In the genomic region with DNA sequence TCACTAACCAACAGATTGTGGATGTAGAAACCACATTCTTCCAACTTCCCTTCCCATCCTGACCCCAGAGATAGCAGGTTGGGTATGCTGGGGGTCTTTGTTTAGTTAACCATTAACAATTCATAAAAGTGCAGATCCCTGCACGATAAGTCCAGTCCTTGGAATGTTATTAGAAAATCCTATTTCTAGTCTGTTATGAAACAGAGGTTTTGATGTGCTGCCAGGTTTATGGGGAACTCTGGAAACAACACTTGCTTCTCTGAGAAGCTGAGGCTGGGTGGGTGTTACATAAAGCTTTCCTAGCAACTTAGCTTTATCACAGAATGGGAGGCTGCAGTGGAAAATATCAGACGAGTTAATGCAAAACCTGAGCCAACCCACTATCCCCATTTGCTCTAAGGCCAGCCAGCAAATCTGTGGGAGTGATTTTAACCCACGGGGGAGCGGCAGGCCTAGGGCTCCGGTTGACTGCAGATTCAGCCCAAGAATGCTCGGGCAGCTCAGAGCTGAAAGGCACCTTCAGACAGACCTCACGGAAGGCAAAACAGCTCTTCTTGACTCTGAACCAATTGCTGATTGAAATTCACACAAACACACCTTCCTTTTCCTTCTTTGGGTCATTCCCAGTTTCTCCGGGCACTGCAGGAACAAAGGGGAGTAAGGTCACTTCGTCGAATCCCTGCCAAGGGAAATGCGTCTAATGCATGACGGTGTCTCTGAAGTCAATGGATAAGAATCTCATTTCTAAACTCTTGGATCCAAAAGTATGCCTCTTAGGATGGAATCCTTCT, we compare ENCODE assay signal across 8 cellular contexts.
DNase-seq lines count a peak whose midpoint lies in the region; ATAC-seq, FAIRE-seq and TF ChIP-seq lines count a peak whose summit lies in the region.

No MANE protein-coding gene starts in this region.

- 1 to 7% methylated on average over 11 to 12 of the region's 12 CpGs for WGBS in body of pancreas, 2 donors

- H2AFZ ChIP-seq in Loucy (ENCODE audit: low read length) = 0 out of 2 replicates have a peak overlapping the region, but pooled peaks have one; percentile 21

- H3K4me2 ChIP-seq in Loucy (ENCODE audit: low read depth, low read length, poor library complexity, severe bottlenecking) = peak overlapping the region; percentile 20

- peak; percentile 63 to 83 (median 72) for DNase-seq in body of pancreas
- peak; percentile 94 for DNase-seq in left kidney (ENCODE audit: low read depth, low spot score)
- DNase-seq in D721Med (ENCODE audit: insufficient read length, low spot score) = no peak
- no peak for DNase-seq in RKO (ENCODE audit: low spot score)

- H3K4me3 ChIP-seq in Loucy (ENCODE audit: low read length, poor library complexity, severe bottlenecking) = no peak overlapping the region
- no peak overlapping the region for H3K4me3 ChIP-seq in body of pancreas
- H3K4me3 ChIP-seq in stomach smooth muscle (ENCODE audit: low read length in 2 of 2) = peak overlapping the region in 1 of 2 donors; percentile 64

- peaks cover 93% of the 10 kb centered on the region for H3K4me1 ChIP-seq in Loucy (ENCODE audit: insufficient read depth, low read length, poor library complexity, severe bottlenecking)
- H3K4me1 ChIP-seq in body of pancreas = peaks cover 96% of the 10 kb centered on the region
- H3K4me1 ChIP-seq in stomach smooth muscle (ENCODE audit: control insufficient read depth, insufficient read depth, low read length) = peaks cover 91% of the 10 kb centered on the region

- no peaks in the 10 kb centered on the region for H4K20me1 ChIP-seq in Loucy (ENCODE audit: insufficient read depth, low read length, poor library complexity, severe bottlenecking)

- no peaks in the 10 kb centered on the region for H3K9me2 ChIP-seq in Loucy (replicated peaks; ENCODE audit: low read depth, low read length)

- H3K9me3 ChIP-seq in Loucy (ENCODE audit: insufficient read depth, low read depth, low read length) (no peaks in the 10 kb centered on the region), body of pancreas (no peaks in the 10 kb centered on the region), stomach smooth muscle (ENCODE audit: control insufficient read depth in 2 of 2, low read length in 2 of 2) (no peaks in the 10 kb centered on the region)

- H3K9ac ChIP-seq in Loucy (ENCODE audit: low read depth, low read length, poor library complexity, severe bottlenecking) (peak overlapping the region; percentile 98), stomach smooth muscle (ENCODE audit: low read length in 2 of 2) (peak overlapping the region; percentile 88 to 92)

- peak overlapping the region; percentile 96 to 99 (median 98) for H3K27ac ChIP-seq in body of pancreas
- peak overlapping the region; percentile 100 for H3K27ac ChIP-seq in stomach smooth muscle (ENCODE audit: low read length)

- peaks cover 36% of the 10 kb centered on the region for H3F3A ChIP-seq in Loucy (ENCODE audit: low read depth)

- TF ChIP-seq POLR2A in body of pancreas (IDR thresholded peaks at IDR 0.05) = peak in 2 of 3 donors; percentile 48 to 57

- TF ChIP-seq CTCF in Loucy (conservative IDR thresholded peaks at IDR 0.05; ENCODE audit: low read length) = no peak
- TF ChIP-seq CTCF in body of pancreas (IDR thresholded peaks at IDR 0.05) = no peak
- no peak for TF ChIP-seq CTCF in D721Med (IDR thresholded peaks at IDR 0.05; ENCODE audit: insufficient read depth, missing control alignments)

- peaks cover 7% of the 10 kb centered on the region; the same call in 1 of the 2 replicates for H3K79me2 ChIP-seq in Loucy (ENCODE audit: insufficient read depth, low read length)

- intact Hi-C loops in body of pancreas (cut with DNase I) = no loop called here

- H3K27me3 ChIP-seq in Loucy (ENCODE audit: insufficient read depth, low read length, poor library complexity, severe bottlenecking) (no peaks in the 10 kb centered on the region), body of pancreas (no peaks in the 10 kb centered on the region), stomach smooth muscle (ENCODE audit: control insufficient read depth in 1 of 2, insufficient read depth in 2 of 2, low read length in 2 of 2) (no peaks in the 10 kb centered on the region)

- no peak for FAIRE-seq in D721Med (lab: Jason Lieb, UNC)

- H3K36me3 ChIP-seq in Loucy (ENCODE audit: insufficient read depth, low read length) = no peaks in the 10 kb centered on the region
- H3K36me3 ChIP-seq in body of pancreas (replicated peaks in 1 of 2; ENCODE audit: insufficient read depth in 1 of 2, low read depth in 2 of 2) = no peaks in the 10 kb centered on the region
- H3K36me3 ChIP-seq in stomach smooth muscle (ENCODE audit: control insufficient read depth in 2 of 2, insufficient read depth in 2 of 2, low read length in 2 of 2) = no peaks in the 10 kb centered on the region

- peak; percentile 2 for ATAC-seq in body of pancreas
- no peak for ATAC-seq in HG03280 (IDR thresholded peaks at IDR 0.05; ENCODE audit: unreplicated experiment)
- no peak for ATAC-seq in GM18870 (IDR thresholded peaks at IDR 0.05; ENCODE audit: unreplicated experiment)

Comparison
In these comparisons a context has a peak if more than half of its experiments do, and no peak if none do; other contexts are left out.
1. DNase-seq: peak in body of pancreas (4 of 4) and left kidney (single experiment); none in D721Med (single experiment) and RKO (single experiment).